10 cellular contexts compared by ENCODE assay signal in genomic region chr6:105492706-105493673, GRCh38.
DNase-seq lines count a peak whose midpoint lies in the region; ATAC-seq, FAIRE-seq and TF ChIP-seq lines count a peak whose summit lies in the region.
"Had no signal": no experiment of that assay in that cellular context is flagged by ENCODE, and none has a peak within 500 bp of the region (broad histone marks: within the 10 kb centered on the region; RNA-seq: fewer than 3 reads in every experiment).

No MANE protein-coding gene starts in this region.

- SMC1A ChIA-PET in GM12878 (lab: Charles Lee; ENCODE audit: uncharacterized antibody, unreplicated experiment), result interaction anchor here (0.7 to 6.5 kb wide), 13 partner anchors 9 to 1581 kb away, joined by 3 to 115 read pairs (median 4); no protein-coding TSS in a partner anchor

- no peak; a peak in 1 of 4 replicates for TF ChIP-seq EP300 in GM12878 (IDR thresholded peaks at IDR 0.05; ENCODE audit: borderline replicate concordance in 1 of 2, control insufficient read depth in 1 of 2, low read depth in 2 of 2, low read length in 2 of 2)

- H3K36me3 ChIP-seq in GM12878 (ENCODE audit: control insufficient read depth in 2 of 2, insufficient read depth in 2 of 2, low read length in 1 of 2), result no peaks in the 10 kb centered on the region
- H3K36me3 ChIP-seq: tibial artery had no signal

- peak overlapping the region; percentile 27 for H3K27ac ChIP-seq in GM12878 (ENCODE audit: control insufficient read depth, insufficient read depth)
- H3K27ac ChIP-seq: tibial artery had no signal

- no peaks in the 10 kb centered on the region for H3K79me2 ChIP-seq in GM12878 (ENCODE audit: control insufficient read depth, insufficient read depth, low read length)

- H3K4me2 ChIP-seq in GM12878 (ENCODE audit: control insufficient read depth, insufficient read depth), result peak overlapping the region; percentile 41; the same call in 1 of the 2 replicates

- CTCF ChIA-PET in GM12878 (lab: Yijun Ruan, JAX), result interaction anchor here (0.6 to 6.2 kb wide), 5 partner anchors 9 to 730 kb away, joined by 3 to 28 read pairs (median 3); no protein-coding TSS in a partner anchor

- TF ChIP-seq CTCF in GM12878 (IDR thresholded peaks at IDR 0.05 in 2 of 3, conservative IDR thresholded peaks at IDR 0.05 in 1 of 3; ENCODE audit: control insufficient read depth in 2 of 3, extremely low read depth in 1 of 3, insufficient read depth in 1 of 3, low read depth in 3 of 3, low read length in 3 of 3), result no peak

- RAD21 ChIA-PET in GM12878 (lab: Charles Lee; ENCODE audit: unreplicated experiment), result interaction anchor here (1.0 to 6.4 kb wide), 13 partner anchors 9 to 730 kb away, joined by 3 to 48 read pairs (median 6); no protein-coding TSS in a partner anchor

- in situ Hi-C loops in GM12878 (cut with MboI), result loop anchor here (5.0 kb wide), 1 partner anchor 599 kb away; no protein-coding TSS in a partner anchor

- peak; percentile 44 for FAIRE-seq in GM12878 (lab: Jason Lieb, UNC)
- FAIRE-seq: HTR-8/SVneo had no signal

- no peaks in the 10 kb centered on the region for H3K27me3 ChIP-seq in GM12878 (replicated peaks in 1 of 2; ENCODE audit: control insufficient read depth in 2 of 2, insufficient read depth in 2 of 2, low read length in 1 of 2)
- H3K27me3 ChIP-seq: tibial artery had no signal

- POLR2A ChIA-PET in GM12878 (lab: Charles Lee), result interaction anchor here (0.5 to 1.8 kb wide), 8 partner anchors 9 to 735 kb away, joined by 3 to 8 read pairs (median 4); no protein-coding TSS in a partner anchor

- H3K9me3 ChIP-seq in GM12878 (replicated peaks; ENCODE audit: control insufficient read depth, insufficient read depth, low read length), result peaks cover 3% of the 10 kb centered on the region; the same call in 2 of the 3 replicates
- H3K9me3 ChIP-seq: tibial artery had no signal

- H3K4me1 ChIP-seq in GM12878 (ENCODE audit: control insufficient read depth, insufficient read depth, low read length), result peaks cover 47% of the 10 kb centered on the region

- no peak overlapping the region for H3K4me3 ChIP-seq in GM12878
- H3K4me3 ChIP-seq: tibial artery had no signal

- no peaks in the 10 kb centered on the region for H4K20me1 ChIP-seq in GM12878 (ENCODE audit: control insufficient read depth, insufficient read depth)

- peak; percentile 40 for DNase-seq in Daoy (ENCODE audit: low read depth)
- no peak for DNase-seq in GM12878 (ENCODE audit: low read depth, low spot score)
- no peak for DNase-seq in germinal center (ENCODE audit: low spot score)
- DNase-seq in NCI-H1694 treated with DMSO at 0.1 percent for 48 hours (lab: John Stamatoyannopoulos, UW), result no peak
- DNase-seq in DMS 273 treated with DMSO at 0.1 percent for 48 hours (lab: John Stamatoyannopoulos, UW), result no peak
- DNase-seq in NCI-H1417 (lab: John Stamatoyannopoulos, UW), result no peak
- DNase-seq: tibial artery had no signal

- TF ChIP-seq RAD21 in GM12878 (IDR thresholded peaks at IDR 0.05; ENCODE audit: insufficient read depth, low read depth, low read length), result no peak

- intact Hi-C loops in GM12878 (cut with micrococcal nuclease; ENCODE audit: unreplicated experiment), result loop anchor here (5.0 kb wide), 1 partner anchor 669 kb away; no protein-coding TSS in a partner anchor

- no peak for TF ChIP-seq POLR2A in GM12878 (IDR thresholded peaks at IDR 0.05; ENCODE audit: low read depth, low read length)

- H2AFZ ChIP-seq in GM12878 (ENCODE audit: control insufficient read depth, low read depth, low read length), result no peak overlapping the region

- peak; percentile 65 for ATAC-seq in GM19351 (IDR thresholded peaks at IDR 0.05; ENCODE audit: unreplicated experiment)
- ATAC-seq in HG03095 (IDR thresholded peaks at IDR 0.05; ENCODE audit: unreplicated experiment), result peak; percentile 70
- peak; percentile 83 for ATAC-seq in GM12878

- BruUV-seq in GM12878 (replicated peaks; lab: Mats Ljungman, UMichigan), result no TSS peak

- H3K9ac ChIP-seq in GM12878 (ENCODE audit: control insufficient read depth, insufficient read depth, low read length), result no peak overlapping the region

TF ChIP-seq in GM12878, 131 proteins besides CTCF, POLR2A, EP300 and RAD21 (continues in another document):
- TF ChIP-seq EGR1 (IDR thresholded peaks at IDR 0.05; ENCODE audit: borderline replicate concordance in 1 of 2, low read depth in 2 of 2, low read length in 2 of 2) (no peak), RB1 (IDR thresholded peaks at IDR 0.05; ENCODE audit: borderline replicate concordance) (no peak), IRF5 (IDR thresholded peaks at IDR 0.05; ENCODE audit: borderline replicate concordance) (no peak), CHD1 (IDR thresholded peaks at IDR 0.05; ENCODE audit: low read depth, low read length) (no peak), POLR2AphosphoS5 (IDR thresholded peaks at IDR 0.05; ENCODE audit: low read length) (no peak), FOS (IDR thresholded peaks at IDR 0.05; ENCODE audit: borderline replicate concordance, extremely low read depth, insufficient read length) (no peak), RUNX3 (IDR thresholded peaks at IDR 0.05; ENCODE audit: low read length) (no peak), ZNF384 (IDR thresholded peaks at IDR 0.05; ENCODE audit: borderline replicate concordance, low read depth, low read length) (no peak), CHD2 (IDR thresholded peaks at IDR 0.05; ENCODE audit: borderline replicate concordance, low read depth, low read length) (no peak), ZNF217 (IDR thresholded peaks at IDR 0.05) (no peak), TAF1 (IDR thresholded peaks at IDR 0.05; ENCODE audit: borderline replicate concordance, low read depth, low read length) (no peak), RELB (IDR thresholded peaks at IDR 0.05; ENCODE audit: low read depth) (peak; percentile 37; the same call in 1 of the 2 replicates), TBL1XR1 (IDR thresholded peaks at IDR 0.05; ENCODE audit: low read depth, low read length) (no peak), POLR2AphosphoS2 (IDR thresholded peaks at IDR 0.05; ENCODE audit: low read depth, low read length) (no peak), MYC (IDR thresholded peaks at IDR 0.05; ENCODE audit: insufficient read depth, insufficient read length, insufficient replicate concordance, low read length, severe bottlenecking) (no peak), SMARCA5 (IDR thresholded peaks at IDR 0.05) (no peak), E2F4 (IDR thresholded peaks at IDR 0.05; ENCODE audit: low read depth, low read length) (no peak), BHLHE40 (IDR thresholded peaks at IDR 0.05; ENCODE audit: borderline replicate concordance in 1 of 2, low read depth in 2 of 2, low read length in 1 of 2) (no peak), SP1 (IDR thresholded peaks at IDR 0.05; ENCODE audit: low read depth, low read length) (no peak)
